ENCODE assay signal across 8 cellular contexts in genomic region chr15:76996526-76997401, GRCh38. TPM values are rescaled to one million over a fixed set of nuclear protein-coding genes. Genes with fewer than 3 reads are reported as not detected.
DNase-seq lines count a peak whose midpoint lies in the region; ATAC-seq and TF ChIP-seq lines count a peak whose summit lies in the region.

No MANE protein-coding gene starts in this region.

- peak; percentile 46 to 49 for ATAC-seq in activated T-cell treated with anti-CD3 and anti-CD28 coated beads, Interleukin-2, amount 50 U/mL, for 4 hours
- ATAC-seq in left cardiac atrium (peak; percentile 48 to 50), HG02973 (IDR thresholded peaks at IDR 0.05; ENCODE audit: unreplicated experiment) (no peak)
- ATAC-seq in stimulated activated memory B cell treated with anti-CD40 and anti-IgM and Interleukin-4, amounts not matched to agents 10 μg/mL and 1 μg/mL and 100 μg/mL, for 72 hours, result no peak

- no peaks in the 10 kb centered on the region for H3K27me3 Mint-ChIP-seq in activated T-cell treated with anti-CD3 and anti-CD28 coated beads, Interleukin-2, amount 50 U/mL, for 4 hours (ENCODE audit: low read depth)
- H3K27me3 Mint-ChIP-seq in stimulated activated memory B cell treated with anti-CD40 and anti-IgM and Interleukin-4, amounts not matched to agents 10 μg/mL and 1 μg/mL and 100 μg/mL, for 72 hours, result no peaks in the 10 kb centered on the region

- intact Hi-C loops in left cardiac atrium (cut with DNase I), result no loop called here

- peaks cover 71% of the 10 kb centered on the region for H3K4me1 Mint-ChIP-seq in activated T-cell treated with anti-CD3 and anti-CD28 coated beads, Interleukin-2, amount 50 U/mL, for 4 hours (ENCODE audit: low read depth)
- H3K4me1 Mint-ChIP-seq in stimulated activated memory B cell treated with anti-CD40 and anti-IgM and Interleukin-4, amounts not matched to agents 10 μg/mL and 1 μg/mL and 100 μg/mL, for 72 hours, result peaks cover 79% of the 10 kb centered on the region

- no peak for TF ChIP-seq POLR2A in erythroblast (IDR thresholded peaks at IDR 0.05; ENCODE audit: low read length)

- H3K4me3 Mint-ChIP-seq in activated T-cell treated with anti-CD3 and anti-CD28 coated beads, Interleukin-2, amount 50 U/mL, for 4 hours, result peak overlapping the region; percentile 95
- peak overlapping the region; percentile 84 for H3K4me3 Mint-ChIP-seq in stimulated activated memory B cell treated with anti-CD40 and anti-IgM and Interleukin-4, amounts not matched to agents 10 μg/mL and 1 μg/mL and 100 μg/mL, for 72 hours

- TF ChIP-seq CTCF in GM10266 (IDR thresholded peaks at IDR 0.05; ENCODE audit: control insufficient read depth, insufficient read depth, low read depth, missing control alignments), result no peak

- DNase-seq in LHCN-M2 (ENCODE audit: low read depth) (peak; percentile 24), left cardiac atrium (peak; percentile 59), erythroblast (lab: John Stamatoyannopoulos, UW) (no peak), NCI-H526 (lab: John Stamatoyannopoulos, UW) (no peak), GM10266 (ENCODE audit: extremely low spot score) (no peak)
- DNase-seq in activated T-cell treated with anti-CD3 and anti-CD28 coated beads, Interleukin-2, amount 50 U/mL, for 4 hours, result peak; percentile 60

- peak overlapping the region; percentile 95 for H3K27ac Mint-ChIP-seq in stimulated activated memory B cell treated with anti-CD40 and anti-IgM and Interleukin-4, amounts not matched to agents 10 μg/mL and 1 μg/mL and 100 μg/mL, for 72 hours

- no peaks in the 10 kb centered on the region for H3K36me3 Mint-ChIP-seq in activated T-cell treated with anti-CD3 and anti-CD28 coated beads, Interleukin-2, amount 50 U/mL, for 4 hours (ENCODE audit: insufficient read depth)
- H3K36me3 Mint-ChIP-seq in stimulated activated memory B cell treated with anti-CD40 and anti-IgM and Interleukin-4, amounts not matched to agents 10 μg/mL and 1 μg/mL and 100 μg/mL, for 72 hours, result no peaks in the 10 kb centered on the region

- H3K9me3 Mint-ChIP-seq in activated T-cell treated with anti-CD3 and anti-CD28 coated beads, Interleukin-2, amount 50 U/mL, for 4 hours, result no peaks in the 10 kb centered on the region
- H3K9me3 Mint-ChIP-seq in stimulated activated memory B cell treated with anti-CD40 and anti-IgM and Interleukin-4, amounts not matched to agents 10 μg/mL and 1 μg/mL and 100 μg/mL, for 72 hours, result no peaks in the 10 kb centered on the region

RNA-seq across cellular contexts. Expression of gene PSTPIP1, which starts 1.8 kb away (rescaled TPM):
- not detected in 2 replicates for total RNA-seq in LHCN-M2 (2014; rRNA removed)
- polyA plus RNA-seq in LHCN-M2 (2012), result 0.12 TPM
- total RNA-seq in activated T-cell treated with anti-CD3 and anti-CD28 coated beads, Interleukin-2, amount 50 U/mL, for 4 hours, result 100 to 1,000 TPM in 1 of 3 donors, 10 to 100 TPM in 2; 85.4 to 130 (median 92.1) TPM
- 10 to 100 TPM in 1 of 2 donors, 1 to 10 TPM in 1; 6.1 to 14.1 TPM for total RNA-seq in left cardiac atrium

Comparison
In these comparisons a context has a peak if more than half of its experiments do, and no peak if none do; other contexts are left out.
1. DNase-seq: peak in LHCN-M2 (single experiment), activated T-cell treated with anti-CD3 and anti-CD28 coated beads, Interleukin-2, amount 50 U/mL, for 4 hours (single experiment) and left cardiac atrium (single experiment); none in erythroblast (0 of 2), NCI-H526 (0 of 2) and GM10266 (single experiment).
2. ATAC-seq: peak in activated T-cell treated with anti-CD3 and anti-CD28 coated beads, Interleukin-2, amount 50 U/mL, for 4 hours (2 of 2) and left cardiac atrium (2 of 2); none in stimulated activated memory B cell treated with anti-CD40 and anti-IgM and Interleukin-4, amounts not matched to agents 10 μg/mL and 1 μg/mL and 100 μg/mL, for 72 hours (single experiment) and HG02973 (single experiment).